In the genomic region with DNA sequence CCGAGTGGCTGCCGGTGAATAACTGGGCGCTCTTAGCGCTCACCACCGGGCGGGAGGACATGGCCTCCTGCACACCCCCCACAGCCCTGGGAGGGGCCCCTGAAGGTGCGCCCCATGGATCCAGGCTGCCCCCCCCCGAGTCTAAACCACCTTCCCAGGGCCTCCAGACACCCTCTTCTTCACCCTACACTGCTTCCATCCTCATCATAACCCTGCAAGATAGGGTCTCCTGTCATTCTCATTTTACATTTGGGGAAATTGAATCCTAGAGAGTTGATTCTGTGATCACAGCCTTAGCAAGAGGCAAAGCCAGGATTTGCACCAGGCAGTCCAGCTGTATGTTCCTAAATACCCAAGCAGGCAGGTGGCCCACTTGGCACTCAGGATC, we compare ENCODE assay signal across 21 cellular contexts.
DNase-seq lines count a peak whose midpoint lies in the region; ATAC-seq and TF ChIP-seq lines count a peak whose summit lies in the region.
"Had no signal": no experiment of that assay in that cellular context is flagged by ENCODE, and none has a peak within 500 bp of the region (broad histone marks: within the 10 kb centered on the region; RNA-seq: fewer than 3 reads in every experiment).

No MANE protein-coding gene starts in this region.

- TF ChIP-seq POLR2A in esophagus squamous epithelium (IDR thresholded peaks at IDR 0.05) = no peak

- H3K4me3 ChIP-seq in esophagus squamous epithelium = peak overlapping the region; percentile 8 to 51 (median 24)
- H3K4me3 ChIP-seq in skin epidermis = peak overlapping the region in 4 of 7 experiments; percentile 10 to 37 (median 31)
- H3K4me3 ChIP-seq: adrenal gland, HAP-1, SK-N-MC had no signal

- H3K36me3 ChIP-seq in esophagus squamous epithelium = peaks cover 0 to 45% (median 0%) of the 10 kb centered on the region in 3 donors
- H3K36me3 ChIP-seq: HAP-1, upper lobe of left lung had no signal

- POLR2A ChIA-PET in T-cell (lab: Charles Lee) = no interaction called here

- WGBS in esophagus squamous epithelium, 2 donors = 10% methylated on average over 2 of the region's 8 CpGs; no CpG with 5 or more reads in 1 of the 2 donors

- H3K4me1 ChIP-seq in esophagus squamous epithelium = peaks cover 0 to 13% (median 0%) of the 10 kb centered on the region in 3 donors
- H3K4me1 ChIP-seq: adrenal gland, HAP-1 had no signal

- no peak for ATAC-seq in T-cell (replicated peaks in 1 of 4)
- no peak for ATAC-seq in GM18870 (IDR thresholded peaks at IDR 0.05; ENCODE audit: unreplicated experiment)
- ATAC-seq: activated CD8-positive, alpha-beta memory T cell treated with anti-CD3 and anti-CD28 coated beads, Interleukin-2, amount 10 ng/mL, durations not matched to agents 7 days and 5 days; Panc1 had no signal

- DNase-seq in DMS 273 (lab: John Stamatoyannopoulos, UW; ENCODE audit: unreplicated experiment) = peak; percentile 50
- DNase-seq in DMS 273 treated with DMSO at 0.1 percent for 48 hours (lab: John Stamatoyannopoulos, UW) = no peak
- DNase-seq in T-cell = no peak
- DNase-seq in esophagus squamous epithelium (lab: John Stamatoyannopoulos, UW) = no peak
- DNase-seq in amygdala (lab: John Stamatoyannopoulos, UW) = no peak
- DNase-seq in NCI-H2029 (lab: John Stamatoyannopoulos, UW) = no peak
- DNase-seq: activated CD8-positive, alpha-beta memory T cell treated with anti-CD3 and anti-CD28 coated beads, Interleukin-2, amount 10 ng/mL, durations not matched to agents 7 days and 5 days; effector CD8-positive, alpha-beta T cell; GDM1; left ventricle myocardium superior; NCI-H1436; nucleus accumbens; T1000 had no signal

- no peak overlapping the region for H3K27ac Mint-ChIP-seq in T-cell
- H3K27ac Mint-ChIP-seq: activated CD8-positive, alpha-beta memory T cell treated with anti-CD3 and anti-CD28 coated beads, Interleukin-2, amount 10 ng/mL, durations not matched to agents 7 days and 5 days had no signal

- H3K27me3 Mint-ChIP-seq in T-cell = peaks cover 8 to 29% of the 10 kb centered on the region in 2 donors

- intact Hi-C loops in esophagus squamous epithelium (cut with DNase I) = no loop called here

- H3K27ac ChIP-seq in esophagus squamous epithelium (no peak overlapping the region), skin epidermis (no peak overlapping the region)
- H3K27ac ChIP-seq: 22Rv1, adrenal gland, SK-N-MC, upper lobe of left lung had no signal

- no peaks in the 10 kb centered on the region for H3K9me3 ChIP-seq in esophagus squamous epithelium
- H3K9me3 ChIP-seq: adrenal gland, HAP-1, upper lobe of left lung had no signal

- CTCF ChIA-PET in T-cell (lab: Charles Lee) = no interaction called here

- H3K27me3 ChIP-seq in esophagus squamous epithelium = peaks cover 0 to 7% (median 0%) of the 10 kb centered on the region in 4 donors
- H3K27me3 ChIP-seq: adrenal gland, upper lobe of left lung had no signal

- H3K4me3 Mint-ChIP-seq in T-cell = peak overlapping the region in 2 of 3 donors; percentile 13 to 50
- H3K4me3 Mint-ChIP-seq: activated CD8-positive, alpha-beta memory T cell treated with anti-CD3 and anti-CD28 coated beads, Interleukin-2, amount 10 ng/mL, durations not matched to agents 7 days and 5 days had no signal

- H3K36me3 Mint-ChIP-seq in T-cell = no peaks in the 10 kb centered on the region
- H3K36me3 Mint-ChIP-seq: activated CD8-positive, alpha-beta memory T cell treated with anti-CD3 and anti-CD28 coated beads, Interleukin-2, amount 10 ng/mL, durations not matched to agents 7 days and 5 days had no signal

- no peak for TF ChIP-seq CTCF in esophagus squamous epithelium (IDR thresholded peaks at IDR 0.05)

- peaks cover 3 to 12% (median 6%) of the 10 kb centered on the region in 3 donors for H3K4me1 Mint-ChIP-seq in T-cell
- H3K4me1 Mint-ChIP-seq: activated CD8-positive, alpha-beta memory T cell treated with anti-CD3 and anti-CD28 coated beads, Interleukin-2, amount 10 ng/mL, durations not matched to agents 7 days and 5 days had no signal

- H3K9me3 Mint-ChIP-seq in T-cell = no peaks in the 10 kb centered on the region
